ENCODE assay signal across 16 cellular contexts in genomic region chrX:11103006-11103405, GRCh38. TPM values are rescaled to one million over a fixed set of nuclear protein-coding genes. Genes with fewer than 3 reads are reported as not detected.
DNase-seq lines count a peak whose midpoint lies in the region; ATAC-seq and TF ChIP-seq lines count a peak whose summit lies in the region.
"Had no signal": no experiment of that assay in that cellular context is flagged by ENCODE, and none has a peak within 500 bp of the region (broad histone marks: within the 10 kb centered on the region; RNA-seq: fewer than 3 reads in every experiment).

No MANE protein-coding gene starts in this region.

- no peaks in the 10 kb centered on the region for H3K27me3 Mint-ChIP-seq in activated T-cell treated with anti-CD3 and anti-CD28 coated beads, Interleukin-2, amount 50 U/mL, for 72 hours (ENCODE audit: low read depth)
- H3K27me3 Mint-ChIP-seq in mesothelial cell of epicardium (ENCODE audit: low read depth): no peaks in the 10 kb centered on the region

- TF ChIP-seq CTCF in esophagus squamous epithelium (IDR thresholded peaks at IDR 0.05): no peak
- TF ChIP-seq CTCF in mesothelial cell of epicardium (IDR thresholded peaks at IDR 0.05; ENCODE audit: unreplicated experiment): no peak

- intact Hi-C loops in esophagus squamous epithelium (cut with DNase I): no loop called here

- no peak for TF ChIP-seq POLR2A in esophagus squamous epithelium (IDR thresholded peaks at IDR 0.05)

- H2AFZ ChIP-seq in Karpas-422 (ENCODE audit: low read length): no peak overlapping the region
- H2AFZ ChIP-seq: GM23248 had no signal

- no peak overlapping the region for H3K9ac ChIP-seq in Karpas-422 (ENCODE audit: low read length)
- H3K9ac ChIP-seq: BLaER1 treated with 17β-estradiol and CSF1 and Interleukin-3, amounts not matched to agents 10 nM and 100 nM; GM23248 had no signal

- no peak overlapping the region for H3K4me2 ChIP-seq in Karpas-422 (ENCODE audit: low read depth, low read length, poor library complexity, severe bottlenecking)
- H3K4me2 ChIP-seq: BLaER1 treated with 17β-estradiol and CSF1 and Interleukin-3, amounts not matched to agents 10 nM and 100 nM had no signal

- H3K36me3 Mint-ChIP-seq in activated T-cell treated with anti-CD3 and anti-CD28 coated beads, Interleukin-2, amount 50 U/mL, for 72 hours (ENCODE audit: insufficient read depth in 2 of 2): no peaks in the 10 kb centered on the region
- H3K36me3 Mint-ChIP-seq in mesothelial cell of epicardium: no peaks in the 10 kb centered on the region

- whole genome bisulfite sequencing in esophagus squamous epithelium, 2 donors: 64 to 80% methylated on average over 3 of the region's 3 CpGs

- no peaks in the 10 kb centered on the region for H3K9me2 ChIP-seq in Karpas-422 (replicated peaks; ENCODE audit: insufficient read depth, low read length)

- H3K4me3 ChIP-seq in Karpas-422 (ENCODE audit: low read length) (no peak overlapping the region), esophagus squamous epithelium (no peak overlapping the region)
- H3K4me3 ChIP-seq: BLaER1 treated with 17β-estradiol and CSF1 and Interleukin-3, amounts not matched to agents 10 nM and 100 nM; GM23248 had no signal

- peak; percentile 8 to 23 for DNase-seq in activated T-cell treated with anti-CD3 and anti-CD28 coated beads, Interleukin-2, amount 50 U/mL, for 72 hours
- no peak for DNase-seq in activated T-cell treated with anti-CD3 and anti-CD28 coated beads, Interleukin-2, amount 50 U/mL, for 1 hour
- DNase-seq in Karpas-422: peak; percentile 11
- no peak for DNase-seq in esophagus squamous epithelium (lab: John Stamatoyannopoulos, UW)
- DNase-seq in T-helper 9 cell: no peak
- DNase-seq in mesothelial cell of epicardium (ENCODE audit: low spot score in 2 of 2, unreplicated experiment in 2 of 2): no peak
- DNase-seq in NCI-H2029 treated with DMSO at 0.1 percent for 48 hours (lab: John Stamatoyannopoulos, UW): no peak
- DNase-seq: GM23248, IMR-90, MV-4-11, NCI-H1417 treated with DMSO at 0.1 percent for 48 hours, NCI-H2029, NCI-H510A treated with DMSO at 0.1 percent for 48 hours, SHP77 treated with DMSO at 0.1 percent for 48 hours had no signal

- H3K4me1 ChIP-seq in Karpas-422 (ENCODE audit: low read length): no peaks in the 10 kb centered on the region
- H3K4me1 ChIP-seq in esophagus squamous epithelium: no peaks in the 10 kb centered on the region
- H3K4me1 ChIP-seq: BLaER1 treated with 17β-estradiol and CSF1 and Interleukin-3, amounts not matched to agents 10 nM and 100 nM had no signal

- H3K36me3 ChIP-seq in Karpas-422 (ENCODE audit: insufficient read depth, low read length) (no peaks in the 10 kb centered on the region), esophagus squamous epithelium (no peaks in the 10 kb centered on the region)
- H3K36me3 ChIP-seq: BLaER1 treated with 17β-estradiol and CSF1 and Interleukin-3, amounts not matched to agents 10 nM and 100 nM had no signal

- peak overlapping the region; percentile 22 to 72 for H3K4me3 Mint-ChIP-seq in activated T-cell treated with anti-CD3 and anti-CD28 coated beads, Interleukin-2, amount 50 U/mL, for 72 hours
- H3K4me3 Mint-ChIP-seq in mesothelial cell of epicardium: no peak overlapping the region

- H3K27ac Mint-ChIP-seq in activated T-cell treated with anti-CD3 and anti-CD28 coated beads, Interleukin-2, amount 50 U/mL, for 72 hours: peak overlapping the region; percentile 89
- H3K27ac Mint-ChIP-seq in mesothelial cell of epicardium: no peak overlapping the region

- no peaks in the 10 kb centered on the region for H3K27me3 ChIP-seq in Karpas-422 (ENCODE audit: low read length)
- no peaks in the 10 kb centered on the region for H3K27me3 ChIP-seq in esophagus squamous epithelium

- H3K9me3 ChIP-seq in Karpas-422 (ENCODE audit: low read length) (no peaks in the 10 kb centered on the region), esophagus squamous epithelium (no peaks in the 10 kb centered on the region)

- peak; percentile 49 to 71 for ATAC-seq in activated T-cell treated with anti-CD3 and anti-CD28 coated beads, Interleukin-2, amount 50 U/mL, for 72 hours (replicated peaks in 1 of 2)
- ATAC-seq in GM21723 (IDR thresholded peaks at IDR 0.05; ENCODE audit: unreplicated experiment): peak; percentile 50

- H3K4me1 Mint-ChIP-seq in activated T-cell treated with anti-CD3 and anti-CD28 coated beads, Interleukin-2, amount 50 U/mL, for 72 hours (ENCODE audit: low read depth): peaks cover 18% of the 10 kb centered on the region
- peaks cover 7% of the 10 kb centered on the region for H3K4me1 Mint-ChIP-seq in mesothelial cell of epicardium

- H4K20me1 ChIP-seq in Karpas-422 (ENCODE audit: insufficient read depth, low read depth, low read length): no peaks in the 10 kb centered on the region
- H4K20me1 ChIP-seq: BLaER1 treated with 17β-estradiol and CSF1 and Interleukin-3, amounts not matched to agents 10 nM and 100 nM had no signal

- no peaks in the 10 kb centered on the region for H3K9me3 Mint-ChIP-seq in activated T-cell treated with anti-CD3 and anti-CD28 coated beads, Interleukin-2, amount 50 U/mL, for 72 hours
- peaks cover 13% of the 10 kb centered on the region for H3K9me3 Mint-ChIP-seq in mesothelial cell of epicardium

- H3K27ac ChIP-seq in Karpas-422 (ENCODE audit: low read length) (no peak overlapping the region), esophagus squamous epithelium (no peak overlapping the region)
- H3K27ac ChIP-seq: BLaER1 treated with 17β-estradiol and CSF1 and Interleukin-3, amounts not matched to agents 10 nM and 100 nM; GM23248 had no signal

- H3K79me2 ChIP-seq in Karpas-422 (ENCODE audit: low read length): no peaks in the 10 kb centered on the region

RNA-seq across cellular contexts. Expression of gene HCCS, which starts 8.1 kb away (rescaled TPM):
- total RNA-seq in activated T-cell treated with anti-CD3 and anti-CD28 coated beads, Interleukin-2, amount 50 U/mL, for 72 hours: 10 to 100 TPM; 31.7 to 32.5 TPM
- total RNA-seq in Karpas-422 (2014; rRNA removed; shearing (Covaris generic); ENCODE audit: low replicate concordance): 13.7 and 27.4 TPM in 2 replicates
- total RNA-seq in esophagus squamous epithelium: 10 to 100 TPM; 10.9 to 17.9 (median 13.5) TPM
- total RNA-seq in mesothelial cell of epicardium: 16.0 to 19.3 TPM (median 17.9 TPM) in 3 replicates

Comparison
In these comparisons a context has a peak if more than half of its experiments do, and no peak if none do; other contexts are left out.
1. DNase-seq: peak in activated T-cell treated with anti-CD3 and anti-CD28 coated beads, Interleukin-2, amount 50 U/mL, for 72 hours (2 of 2) and Karpas-422 (single experiment); none in activated T-cell treated with anti-CD3 and anti-CD28 coated beads, Interleukin-2, amount 50 U/mL, for 1 hour (single experiment), esophagus squamous epithelium (single experiment), T-helper 9 cell (single experiment), mesothelial cell of epicardium (0 of 2) and NCI-H2029 treated with DMSO at 0.1 percent for 48 hours (single experiment).